ENCODE assay signal across 30 cellular contexts in genomic region chr2:217363470-217363869, GRCh38.
DNase-seq lines count a peak whose midpoint lies in the region; ATAC-seq and TF ChIP-seq lines count a peak whose summit lies in the region.
"Had no signal": no experiment of that assay in that cellular context is flagged by ENCODE, and none has a peak within 500 bp of the region (broad histone marks: within the 10 kb centered on the region; RNA-seq: fewer than 3 reads in every experiment).

No MANE protein-coding gene starts in this region.

- H3K9me3 ChIP-seq in gastroesophageal sphincter = no peaks in the 10 kb centered on the region
- no peaks in the 10 kb centered on the region for H3K9me3 ChIP-seq in vagina
- H3K9me3 ChIP-seq: colonic mucosa, heart right ventricle, right atrium auricular region had no signal

- DNase-seq in Kasumi-1 (lab: John Stamatoyannopoulos, UW) (peak; percentile 68 to 73), OCI-M1 (lab: John Stamatoyannopoulos, UW) (peak; percentile 77), vagina (ENCODE audit: extremely low spot score in 2 of 2) (no peak), EL (no peak), NCI-H345 (lab: John Stamatoyannopoulos, UW) (no peak), brain microvascular endothelial cell (no peak)
- DNase-seq: activated CD8-positive, alpha-beta T cell treated with anti-CD3 and anti-CD28 coated beads for 36 hours; anterior cingulate cortex; CD8-positive, alpha-beta memory T cell; colonic mucosa; DMS153; effector CD8-positive, alpha-beta T cell; foreskin fibroblast; heart right ventricle; left cardiac atrium; mammary epithelial cell; NCI-H2081; NCI-H2227 treated with DMSO at 0.1 percent for 48 hours; NCI-H82; PC-3; stimulated activated CD4-positive, alpha-beta T cell treated with anti-CD3 and anti-CD28 coated beads, Interleukin-2, amount 100 ng/mL, for 48 hours; T1000 had no signal

- no peak for TF ChIP-seq POLR2A in gastroesophageal sphincter (IDR thresholded peaks at IDR 0.05)
- no peak for TF ChIP-seq POLR2A in vagina (IDR thresholded peaks at IDR 0.05)

- peak overlapping the region; percentile 82 to 91 (median 84) for H3K27ac ChIP-seq in gastroesophageal sphincter
- peak overlapping the region; percentile 64 for H3K27ac ChIP-seq in vagina
- H3K27ac ChIP-seq in brain microvascular endothelial cell = no peak overlapping the region
- H3K27ac ChIP-seq: cardiac muscle cell, colonic mucosa, heart right ventricle, neural progenitor cell, right atrium auricular region had no signal

- no peaks in the 10 kb centered on the region for H3K36me3 ChIP-seq in gastroesophageal sphincter
- H3K36me3 ChIP-seq in vagina = no peaks in the 10 kb centered on the region
- no peaks in the 10 kb centered on the region for H3K36me3 ChIP-seq in brain microvascular endothelial cell (replicated peaks)
- H3K36me3 ChIP-seq: cardiac muscle cell, colonic mucosa, heart right ventricle, neural progenitor cell, right atrium auricular region had no signal

- H3K27me3 ChIP-seq in gastroesophageal sphincter (no peaks in the 10 kb centered on the region), vagina (no peaks in the 10 kb centered on the region), brain microvascular endothelial cell (replicated peaks) (no peaks in the 10 kb centered on the region)
- H3K27me3 ChIP-seq: colonic mucosa, heart right ventricle, neural progenitor cell, right atrium auricular region had no signal

- H3K4me1 ChIP-seq in gastroesophageal sphincter (peaks cover 19 to 95% (median 40%) of the 10 kb centered on the region in 3 donors), vagina (peaks cover 36% of the 10 kb centered on the region)
- H3K4me1 ChIP-seq: colonic mucosa had no signal

- TF ChIP-seq EP300 in gastroesophageal sphincter (IDR thresholded peaks at IDR 0.05) = no peak

- intact Hi-C loops in vagina (cut with DNase I) = no loop called here

- 74 to 92% methylated on average over 3 of the region's 3 CpGs for WGBS in gastroesophageal sphincter (ENCODE audit: low coverage in 1 of 2), 2 donors

- in situ Hi-C loops in brain microvascular endothelial cell (cut with HindIII; ENCODE audit: low pct_ligation_motif_present, low sequenced_read_pairs) = no loop called here

- TF ChIP-seq CTCF in gastroesophageal sphincter (IDR thresholded peaks at IDR 0.05) (no peak), vagina (IDR thresholded peaks at IDR 0.05) (no peak), brain microvascular endothelial cell (IDR thresholded peaks at IDR 0.05; ENCODE audit: low read depth, low read length, missing control alignments) (no peak)

- H3K4me3 ChIP-seq in gastroesophageal sphincter (no peak overlapping the region), vagina (no peak overlapping the region), brain microvascular endothelial cell (ENCODE audit: low read depth, low read length) (no peak overlapping the region)
- H3K4me3 ChIP-seq: cardiac muscle cell, colonic mucosa, heart right ventricle, neural progenitor cell, right atrium auricular region had no signal

- no peak for ATAC-seq in gastroesophageal sphincter
- ATAC-seq: activated CD4-positive, CD25-positive, alpha-beta regulatory T cell treated with anti-CD3 and anti-CD28 coated beads, Interleukin-2, amount 50 U/mL, for 24 hours; activated CD8-positive, alpha-beta T cell treated with anti-CD3 and anti-CD28 coated beads for 36 hours; activated naive CD4-positive, alpha-beta T cell treated with anti-CD3 and anti-CD28 coated beads, Interleukin-2, amount 50 U/mL, for 72 hours; heart right ventricle; HepG2; left cardiac atrium; PC-3; Right ventricle myocardium inferior had no signal

Comparison
In these comparisons a context has a peak if more than half of its experiments do, and no peak if none do; other contexts are left out.
1. DNase-seq: peak in Kasumi-1 (2 of 2) and OCI-M1 (single experiment); none in vagina (0 of 2), EL (single experiment), NCI-H345 (single experiment) and brain microvascular endothelial cell (single experiment).